1 cellular context compared by ENCODE assay signal in the genomic region with DNA sequence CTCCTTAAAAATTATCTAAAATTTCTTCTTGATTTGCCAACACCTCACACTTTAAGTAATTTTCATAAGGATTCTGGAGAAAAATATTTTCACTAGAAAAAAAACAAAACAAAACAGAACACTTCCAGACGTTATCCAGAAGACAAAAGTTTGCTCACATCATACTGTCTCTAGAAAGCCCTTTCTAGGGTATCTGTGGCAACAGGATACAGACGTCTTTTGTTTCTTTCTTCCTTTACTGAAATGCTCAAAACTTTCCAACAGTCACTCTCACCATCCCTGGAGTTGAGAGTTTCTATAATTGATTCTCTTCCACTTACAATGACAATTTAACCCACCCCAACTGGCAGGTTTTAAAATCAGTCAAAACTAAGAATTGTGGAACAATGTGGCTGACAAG.
TF ChIP-seq lines count a peak whose summit lies in the region.

No MANE protein-coding gene starts in this region.

TF ChIP-seq in WTC11, 78 proteins besides CTCF, POLR2A, EP300 and RAD21:
- TF ChIP-seq ATF1 (CRISPR knock-in tag; IDR thresholded peaks at IDR 0.05): no peak
- no peak for TF ChIP-seq SOX15 (CRISPR knock-in tag; IDR thresholded peaks at IDR 0.05)
- no peak for TF ChIP-seq ZNF423 (CRISPR knock-in tag; IDR thresholded peaks at IDR 0.05)
- TF ChIP-seq, protein P1, sequence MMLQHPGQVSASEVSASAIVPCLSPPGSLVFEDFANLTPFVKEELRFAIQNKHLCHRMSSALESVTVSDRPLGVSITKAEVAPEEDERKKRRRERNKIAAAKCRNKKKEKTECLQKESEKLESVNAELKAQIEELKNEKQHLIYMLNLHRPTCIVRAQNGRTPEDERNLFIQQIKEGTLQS (CRISPR knock-in tag; conservative IDR thresholded peaks at IDR 0.05): no peak
- no peak for TF ChIP-seq CREB1 (CRISPR knock-in tag; IDR thresholded peaks at IDR 0.05)
- TF ChIP-seq, protein P2, sequence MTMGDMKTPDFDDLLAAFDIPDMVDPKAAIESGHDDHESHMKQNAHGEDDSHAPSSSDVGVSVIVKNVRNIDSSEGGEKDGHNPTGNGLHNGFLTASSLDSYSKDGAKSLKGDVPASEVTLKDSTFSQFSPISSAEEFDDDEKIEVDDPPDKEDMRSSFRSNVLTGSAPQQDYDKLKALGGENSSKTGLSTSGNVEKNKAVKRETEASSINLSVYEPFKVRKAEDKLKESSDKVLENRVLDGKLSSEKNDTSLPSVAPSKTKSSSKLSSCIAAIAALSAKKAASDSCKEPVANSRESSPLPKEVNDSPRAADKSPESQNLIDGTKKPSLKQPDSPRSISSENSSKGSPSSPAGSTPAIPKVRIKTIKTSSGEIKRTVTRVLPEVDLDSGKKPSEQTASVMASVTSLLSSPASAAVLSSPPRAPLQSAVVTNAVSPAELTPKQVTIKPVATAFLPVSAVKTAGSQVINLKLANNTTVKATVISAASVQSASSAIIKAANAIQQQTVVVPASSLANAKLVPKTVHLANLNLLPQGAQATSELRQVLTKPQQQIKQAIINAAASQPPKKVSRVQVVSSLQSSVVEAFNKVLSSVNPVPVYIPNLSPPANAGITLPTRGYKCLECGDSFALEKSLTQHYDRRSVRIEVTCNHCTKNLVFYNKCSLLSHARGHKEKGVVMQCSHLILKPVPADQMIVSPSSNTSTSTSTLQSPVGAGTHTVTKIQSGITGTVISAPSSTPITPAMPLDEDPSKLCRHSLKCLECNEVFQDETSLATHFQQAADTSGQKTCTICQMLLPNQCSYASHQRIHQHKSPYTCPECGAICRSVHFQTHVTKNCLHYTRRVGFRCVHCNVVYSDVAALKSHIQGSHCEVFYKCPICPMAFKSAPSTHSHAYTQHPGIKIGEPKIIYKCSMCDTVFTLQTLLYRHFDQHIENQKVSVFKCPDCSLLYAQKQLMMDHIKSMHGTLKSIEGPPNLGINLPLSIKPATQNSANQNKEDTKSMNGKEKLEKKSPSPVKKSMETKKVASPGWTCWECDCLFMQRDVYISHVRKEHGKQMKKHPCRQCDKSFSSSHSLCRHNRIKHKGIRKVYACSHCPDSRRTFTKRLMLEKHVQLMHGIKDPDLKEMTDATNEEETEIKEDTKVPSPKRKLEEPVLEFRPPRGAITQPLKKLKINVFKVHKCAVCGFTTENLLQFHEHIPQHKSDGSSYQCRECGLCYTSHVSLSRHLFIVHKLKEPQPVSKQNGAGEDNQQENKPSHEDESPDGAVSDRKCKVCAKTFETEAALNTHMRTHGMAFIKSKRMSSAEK (CRISPR knock-in tag; IDR thresholded peaks at IDR 0.05; ENCODE audit: borderline replicate concordance): no peak
- no peak for TF ChIP-seq NFYB (CRISPR knock-in tag; conservative IDR thresholded peaks at IDR 0.05; ENCODE audit: low read depth)
- no peak for TF ChIP-seq GRHL2 (CRISPR knock-in tag; IDR thresholded peaks at IDR 0.05; ENCODE audit: insufficient replicate concordance, severe bottlenecking)
